In the genomic region with DNA sequence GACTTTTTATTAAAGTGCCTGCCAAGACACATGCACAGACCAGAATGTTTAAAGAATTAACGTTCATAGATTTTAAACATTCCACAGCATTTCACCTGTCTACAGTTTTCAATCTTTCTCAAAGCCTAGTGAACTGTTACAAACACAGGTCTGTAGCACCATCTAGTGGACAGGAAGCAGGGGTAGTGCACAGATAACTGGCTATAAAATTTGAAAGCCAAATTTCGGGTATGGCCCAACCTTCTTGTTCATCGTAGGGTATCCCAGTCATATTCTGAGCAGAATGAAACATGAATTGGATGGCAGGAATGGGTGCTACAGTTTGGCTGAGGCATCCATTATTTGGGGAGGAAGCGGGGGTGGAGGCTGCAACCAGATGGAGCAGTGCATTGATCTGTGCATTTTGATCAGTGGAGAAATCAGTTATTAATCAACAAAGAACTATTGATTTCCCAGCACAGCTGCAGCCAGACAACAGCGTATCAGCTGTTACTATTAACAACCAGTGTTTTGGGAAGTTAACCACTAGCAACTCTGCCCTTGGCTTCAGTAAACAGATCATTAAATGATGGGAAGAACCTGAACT, we compare ENCODE assay signal across 9 cellular contexts. TPM values are rescaled to one million over a fixed set of nuclear protein-coding genes. Genes with fewer than 3 reads are reported as not detected.
DNase-seq lines count a peak whose midpoint lies in the region; ATAC-seq, FAIRE-seq and TF ChIP-seq lines count a peak whose summit lies in the region.
"Had no signal": no experiment of that assay in that cellular context is flagged by ENCODE, and none has a peak within 500 bp of the region (broad histone marks: within the 10 kb centered on the region; RNA-seq: fewer than 3 reads in every experiment).

No MANE protein-coding gene starts in this region.

- TF ChIP-seq CTCF in AG09319 (IDR thresholded peaks at IDR 0.05; ENCODE audit: low read depth, low read length): peak; percentile 85
- TF ChIP-seq CTCF in GM12864 (IDR thresholded peaks at IDR 0.05; ENCODE audit: low read depth, low read length, missing control alignments): peak; percentile 79
- peak; percentile 51 to 90 (median 85); a peak in 5 of 6 replicates for TF ChIP-seq CTCF in HCT116 (IDR thresholded peaks at IDR 0.05 in 2 of 3, conservative IDR thresholded peaks at IDR 0.05 in 1 of 3; ENCODE audit: borderline replicate concordance in 1 of 3, insufficient read depth in 1 of 3, low read depth in 2 of 3, low read length in 2 of 3)
- peak; percentile 77 for TF ChIP-seq CTCF in LNCAP (IDR thresholded peaks at IDR 0.05)
- peak; percentile 69 to 71 for TF ChIP-seq CTCF in endothelial cell of umbilical vein (IDR thresholded peaks at IDR 0.05; ENCODE audit: extremely low read depth in 1 of 2, insufficient read depth in 1 of 2, low read depth in 1 of 2, low read length in 2 of 2)

- TF ChIP-seq RAD21 in HCT116 (IDR thresholded peaks at IDR 0.05; ENCODE audit: low read depth): peak; percentile 68

- ATAC-seq in HCT116: peak; percentile 94

- H3K9me2 ChIP-seq in HCT116 (ENCODE audit: insufficient read depth): no peaks in the 10 kb centered on the region

- RAD21 ChIA-PET in HCT116 (lab: Charles Lee; ENCODE audit: low non-redundant PET in 1 of 2, low total read pairs in 2 of 2, uncharacterized antibody in 2 of 2, unreplicated experiment in 2 of 2): no interaction called here

- H3K36me3 ChIP-seq in HCT116 (ENCODE audit: control insufficient read depth in 1 of 2, insufficient read depth in 2 of 2, low read length in 2 of 2) (no peaks in the 10 kb centered on the region), endothelial cell of umbilical vein (ENCODE audit: control insufficient read depth in 2 of 2, extremely low read depth in 1 of 2, insufficient read depth in 2 of 2, low read length in 2 of 2) (no peaks in the 10 kb centered on the region)

- POLR2A ChIA-PET in HCT116 (lab: Charles Lee): no interaction called here
- POLR2A ChIA-PET in endothelial cell of umbilical vein (lab: Charles Lee): no interaction called here

- FAIRE-seq in endothelial cell of umbilical vein (lab: Jason Lieb, UNC): peak; percentile 88

- no peaks in the 10 kb centered on the region for H4K20me1 ChIP-seq in HCT116 (ENCODE audit: insufficient read depth)
- H4K20me1 ChIP-seq in endothelial cell of umbilical vein (replicated peaks; ENCODE audit: control insufficient read depth, extremely low read depth, insufficient read depth, low read length): no peaks in the 10 kb centered on the region

- H3K4me1 ChIP-seq in HCT116 (ENCODE audit: control insufficient read depth in 1 of 2, insufficient read depth in 2 of 2, low read length in 2 of 2) (no peaks in the 10 kb centered on the region), endothelial cell of umbilical vein (ENCODE audit: control insufficient read depth, extremely low read depth, insufficient read depth, low read length) (no peaks in the 10 kb centered on the region)

- H3K4me2 ChIP-seq in HCT116 (ENCODE audit: low read length) (no peak overlapping the region), endothelial cell of umbilical vein (ENCODE audit: insufficient read depth, low read length) (no peak overlapping the region)

- H3K4me3 ChIP-seq in GM12864 (ENCODE audit: low read depth, low read length): no peak overlapping the region
- H3K4me3 ChIP-seq in HCT116 (replicated peaks in 1 of 2; ENCODE audit: low read depth in 1 of 2, low read length in 2 of 2): no peak overlapping the region
- no peak overlapping the region for H3K4me3 ChIP-seq in endothelial cell of umbilical vein (replicated peaks in 1 of 3; ENCODE audit: insufficient read depth in 1 of 3, low read depth in 1 of 3, low read length in 3 of 3)

- no peaks in the 10 kb centered on the region for H3K9me1 ChIP-seq in endothelial cell of umbilical vein (replicated peaks; ENCODE audit: control insufficient read depth, extremely low read depth, insufficient read depth, low read length)

- dilution Hi-C loops in endothelial cell of umbilical vein (cut with MboI; ENCODE audit: extremely low pct_ligation_motif_present, low sequenced_read_pairs): no loop called here

- H3K79me2 ChIP-seq in HCT116 (ENCODE audit: insufficient read depth, low read length) (no peaks in the 10 kb centered on the region), endothelial cell of umbilical vein (ENCODE audit: control insufficient read depth, insufficient read depth, low read length) (no peaks in the 10 kb centered on the region)

- H2AFZ ChIP-seq in HCT116 (ENCODE audit: low read depth, low read length, poor library complexity, severe bottlenecking) (no peak overlapping the region), endothelial cell of umbilical vein (ENCODE audit: low read depth, low read length) (no peak overlapping the region)

- H3K27me3 ChIP-seq in HCT116 (ENCODE audit: insufficient read depth, low read length) (no peaks in the 10 kb centered on the region; the same call in 1 of the 2 replicates), endothelial cell of umbilical vein (ENCODE audit: control insufficient read depth in 2 of 2, insufficient read depth in 2 of 2, low read length in 2 of 2) (no peaks in the 10 kb centered on the region)

- H3K27ac ChIP-seq in HCT116 (ENCODE audit: low read depth, low read length) (no peak overlapping the region), endothelial cell of umbilical vein (ENCODE audit: insufficient read depth, low read depth, low read length) (no peak overlapping the region)

- DNase-seq in AG09319 (ENCODE audit: extremely low read depth, low read depth) (peak; percentile 0), GM12864 (ENCODE audit: low read depth) (peak; percentile 21), HCT116 (ENCODE audit: low read depth, low spot score) (peak; percentile 42), RPMI7951 (ENCODE audit: low read depth) (peak; percentile 50), endothelial cell of umbilical vein (ENCODE audit: low read depth, low spot score) (peak; percentile 39), mucosa of gallbladder (ENCODE audit: low spot score) (peak; percentile 37)
- no peak for DNase-seq in effector CD4-positive, alpha-beta T cell

- intact Hi-C loops in HCT116 (cut with micrococcal nuclease) (loop anchor here (1.0 to 2.0 kb wide), 5 partner anchors 307 to 792 kb away; no protein-coding TSS in a partner anchor), endothelial cell of umbilical vein (cut with micrococcal nuclease) (loop anchor here (1.0 to 5.0 kb wide), 7 partner anchors 45 to 792 kb away; no protein-coding TSS in a partner anchor)

- H3K9me3 ChIP-seq in HCT116 (ENCODE audit: control insufficient read depth in 1 of 2, insufficient read depth in 1 of 2, low read depth in 1 of 2, low read length in 2 of 2) (no peaks in the 10 kb centered on the region), endothelial cell of umbilical vein (replicated peaks; ENCODE audit: control insufficient read depth, insufficient read depth, low read length) (no peaks in the 10 kb centered on the region)

- TF ChIP-seq POLR2A in HCT116 (IDR thresholded peaks at IDR 0.05; ENCODE audit: borderline replicate concordance, extremely low read depth, insufficient read depth, insufficient read length): no peak
- no peak for TF ChIP-seq POLR2A in endothelial cell of umbilical vein (IDR thresholded peaks at IDR 0.05; ENCODE audit: low read depth, low read length)

- BruUV-seq in HCT116 (replicated peaks; lab: Mats Ljungman, UMichigan) (no TSS peak), endothelial cell of umbilical vein (replicated peaks; lab: Mats Ljungman, UMichigan) (no TSS peak)

- H3K9ac ChIP-seq in HCT116 (ENCODE audit: low read length) (no peak overlapping the region), endothelial cell of umbilical vein (replicated peaks; ENCODE audit: extremely low read depth, insufficient read depth, low read length) (no peak overlapping the region)

- CTCF ChIA-PET in HCT116 (lab: Charles Lee): interaction anchor here (1.1 to 3.2 kb wide), 5 partner anchors 57 to 792 kb away, joined by 3 to 15 read pairs (median 7); no protein-coding TSS in a partner anchor
- CTCF ChIA-PET in endothelial cell of umbilical vein (lab: Charles Lee): interaction anchor here (1.4 to 7.2 kb wide), 5 partner anchors 10 to 792 kb away, joined by 4 to 79 read pairs (median 4); no protein-coding TSS in a partner anchor

TF ChIP-seq in endothelial cell of umbilical vein, 7 proteins besides CTCF, POLR2A, EP300 and RAD21:
- TF ChIP-seq JUN (IDR thresholded peaks at IDR 0.05; ENCODE audit: borderline replicate concordance, insufficient read depth, insufficient read length, low read depth): no peak
- TF ChIP-seq, protein P1, sequence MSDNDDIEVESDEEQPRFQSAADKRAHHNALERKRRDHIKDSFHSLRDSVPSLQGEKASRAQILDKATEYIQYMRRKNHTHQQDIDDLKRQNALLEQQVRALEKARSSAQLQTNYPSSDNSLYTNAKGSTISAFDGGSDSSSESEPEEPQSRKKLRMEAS (IDR thresholded peaks at IDR 0.05; ENCODE audit: insufficient read depth, insufficient read length): no peak
- TF ChIP-seq FOS (IDR thresholded peaks at IDR 0.05; ENCODE audit: borderline replicate concordance, insufficient read depth, low read length): no peak
- TF ChIP-seq EZH2 (IDR thresholded peaks at IDR 0.05; ENCODE audit: borderline replicate concordance, low read depth, low read length, severe bottlenecking): no peak
- no peak for TF ChIP-seq POLR2AphosphoS5 (IDR thresholded peaks at IDR 0.05; ENCODE audit: insufficient read depth, low read depth, low read length)
- TF ChIP-seq GATA2 (IDR thresholded peaks at IDR 0.05; ENCODE audit: insufficient read depth, insufficient read length, low read depth, low read length): no peak
- TF ChIP-seq MYC (IDR thresholded peaks at IDR 0.05; ENCODE audit: low read depth, low read length): no peak

RNA-seq across cellular contexts. Expression of a gene that starts 56.1 kb away (rescaled TPM):
- total RNA-seq in HCT116 (2021; ENCODE audit: unreplicated experiment) (not detected), endothelial cell of umbilical vein (not detected in 2 replicates), mucosa of gallbladder (0.03 TPM)
- 0.11 and 0.22 TPM in 2 replicates for polyA plus RNA-seq in HCT116 (2012)
- not detected in 2 replicates for total RNA-seq in RPMI7951 (2014; rRNA removed; shearing (Covaris generic))
- polyA plus RNA-seq in endothelial cell of umbilical vein: not detected in 2 replicates
- polyA plus RNA-seq in endothelial cell of umbilical vein (2011; cell fraction: cytosol; rRNA removed): not detected in 2 replicates
- polyA plus RNA-seq in endothelial cell of umbilical vein (2011; cell fraction: nucleus; rRNA removed): 0.03 TPM in 1 of 2 replicates, not detected in the other
- polyA plus RNA-seq in endothelial cell of umbilical vein (2012): 0.08 and 0.20 TPM in 2 replicates
- 0.02 TPM in 1 of 2 replicates, not detected in the other for polyA minus RNA-seq in endothelial cell of umbilical vein
- polyA minus RNA-seq in endothelial cell of umbilical vein (2011; cell fraction: cytosol; rRNA and poly(A)+ RNA removed): not detected
- 0.05 TPM in 1 of 2 replicates, not detected in the other for polyA minus RNA-seq in endothelial cell of umbilical vein (2011; cell fraction: nucleus; rRNA and poly(A)+ RNA removed)
- total RNA-seq: T-helper 1 cell treated with Interleukin-12 subunit alpha and Interleukin-12 subunit beta and Interleukin-4 antibody, amounts not matched to agents 30 ng/mL and 1 ng/mL, for 36 hours had no signal
